In the genomic region with DNA sequence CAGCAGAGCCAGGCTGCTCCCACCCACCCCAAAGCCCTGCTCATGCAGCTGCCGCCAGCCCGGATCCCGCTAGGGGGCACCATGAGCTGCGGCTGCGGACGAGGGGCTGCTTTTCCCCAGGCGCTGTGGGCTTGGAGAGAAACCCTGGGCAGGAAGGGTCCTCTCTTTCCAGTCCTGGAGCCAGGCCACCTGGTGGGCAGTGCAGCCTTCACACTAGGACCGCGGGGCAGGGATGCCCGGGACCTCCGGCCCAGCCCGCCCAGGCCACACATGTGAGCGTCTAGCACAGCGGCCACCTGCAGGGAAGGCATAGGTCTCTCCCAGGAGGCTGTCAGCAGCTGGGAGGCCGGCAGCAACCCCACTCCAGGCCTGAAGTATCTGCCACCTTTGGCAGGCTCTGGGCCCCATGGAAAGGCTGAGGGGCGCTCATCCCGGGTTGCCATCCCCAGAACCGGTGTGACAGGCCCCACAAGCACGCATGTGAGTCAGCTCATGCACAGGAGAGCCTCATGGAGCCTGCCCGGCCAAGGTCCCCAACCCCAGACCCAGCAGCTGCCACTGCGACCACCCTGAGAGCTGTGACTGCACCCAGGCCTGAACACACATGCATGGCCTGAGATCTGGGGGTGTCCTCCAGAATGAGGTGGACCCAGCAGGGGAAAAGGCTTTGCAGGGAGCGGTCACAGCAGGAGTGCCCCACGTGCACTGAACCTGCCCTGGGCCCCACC, we compare ENCODE assay signal across 11 cellular contexts.
A peak's percentile ranks its signal among the peaks of the same experiment; 100 is the strongest.
DNase-seq lines count a peak whose midpoint lies in the region; ATAC-seq and TF ChIP-seq lines count a peak whose summit lies in the region.
"Had no signal": no experiment of that assay in that cellular context is flagged by ENCODE, and none has a peak within 500 bp of the region (broad histone marks: within the 10 kb centered on the region; RNA-seq: fewer than 3 reads in every experiment).

No MANE protein-coding gene starts in this region.

- intact Hi-C loops in CD4-positive, alpha-beta memory T cell (cut with micrococcal nuclease) = no loop called here

- DNase-seq in SHP77 (lab: John Stamatoyannopoulos, UW) (peak; percentile 26 to 54), SHP77 treated with DMSO at 0.1 percent for 48 hours (lab: John Stamatoyannopoulos, UW) (no peak), astrocyte of the spinal cord (ENCODE audit: low read depth, low spot score) (no peak), left lobe of liver (ENCODE audit: low spot score) (peak; percentile 42), tibial nerve (ENCODE audit: low spot score in 2 of 2) (no peak), GM19240 (ENCODE audit: insufficient read length, low spot score) (no peak), LoVo (ENCODE audit: low spot score) (no peak)
- no peak for DNase-seq in CD4-positive, alpha-beta memory T cell
- DNase-seq: activated T-cell treated with anti-CD3 and anti-CD28 coated beads, Interleukin-2, amount 50 U/mL, for 4 hours; immature natural killer cell; NCI-H748 treated with DMSO at 0.1 percent for 48 hours had no signal

- in situ Hi-C loops in astrocyte of the spinal cord (cut with HindIII; ENCODE audit: low sequenced_read_pairs) = no loop called here

- H3K4me1 Mint-ChIP-seq in CD4-positive, alpha-beta memory T cell = no peaks in the 10 kb centered on the region
- H3K4me1 Mint-ChIP-seq: immature natural killer cell had no signal

- no peaks in the 10 kb centered on the region for H3K27me3 ChIP-seq in tibial nerve
- H3K27me3 ChIP-seq in CD4-positive, alpha-beta memory T cell (ENCODE audit: insufficient read depth, low read length) = no peaks in the 10 kb centered on the region

- ATAC-seq in left lobe of liver = peak; percentile 42
- ATAC-seq: activated T-cell treated with anti-CD3 and anti-CD28 coated beads, Interleukin-2, amount 50 U/mL, for 4 hours had no signal

- H3K4me1 ChIP-seq in tibial nerve = peaks cover 0 to 5% (median 0%) of the 10 kb centered on the region in 4 donors
- H3K4me1 ChIP-seq in CD4-positive, alpha-beta memory T cell (ENCODE audit: insufficient read depth, low read length) = no peaks in the 10 kb centered on the region

- TF ChIP-seq EP300 in tibial nerve (IDR thresholded peaks at IDR 0.05) = no peak

- no peak overlapping the region for H3K27ac Mint-ChIP-seq in CD4-positive, alpha-beta memory T cell

- POLR2A ChIA-PET in CD4-positive, alpha-beta memory T cell (lab: Charles Lee; ENCODE audit: partially characterized antibody) = no interaction called here

- no peak overlapping the region for H3K4me3 Mint-ChIP-seq in CD4-positive, alpha-beta memory T cell
- H3K4me3 Mint-ChIP-seq: activated T-cell treated with anti-CD3 and anti-CD28 coated beads, Interleukin-2, amount 50 U/mL, for 4 hours; immature natural killer cell had no signal

- no peak for TF ChIP-seq POLR2A in tibial nerve (IDR thresholded peaks at IDR 0.05)

- CTCF ChIA-PET in CD4-positive, alpha-beta memory T cell (lab: Charles Lee; ENCODE audit: partially characterized antibody) = no interaction called here

- no peak overlapping the region for H3K27ac ChIP-seq in tibial nerve
- no peak overlapping the region for H3K27ac ChIP-seq in CD4-positive, alpha-beta memory T cell (ENCODE audit: low read depth, low read length)

- H3K36me3 Mint-ChIP-seq in CD4-positive, alpha-beta memory T cell = no peaks in the 10 kb centered on the region
- H3K36me3 Mint-ChIP-seq: immature natural killer cell had no signal

- no peaks in the 10 kb centered on the region for H3K36me3 ChIP-seq in tibial nerve
- H3K36me3 ChIP-seq in CD4-positive, alpha-beta memory T cell (ENCODE audit: insufficient read depth, low read length) = no peaks in the 10 kb centered on the region

- H3K9me3 ChIP-seq in tibial nerve = peaks cover 0 to 32% (median 0%) of the 10 kb centered on the region in 4 donors
- H3K9me3 ChIP-seq in CD4-positive, alpha-beta memory T cell (ENCODE audit: control insufficient read depth in 1 of 2, low read length in 2 of 2) = no peaks in the 10 kb centered on the region

- peaks cover 0 to 2% (median 0%) of the 10 kb centered on the region in 8 donors for H3K9me3 Mint-ChIP-seq in CD4-positive, alpha-beta memory T cell
- H3K9me3 Mint-ChIP-seq: activated T-cell treated with anti-CD3 and anti-CD28 coated beads, Interleukin-2, amount 50 U/mL, for 4 hours; immature natural killer cell had no signal

- TF ChIP-seq CTCF in astrocyte of the spinal cord (IDR thresholded peaks at IDR 0.05; ENCODE audit: low read depth, low read length) (peak; percentile 58), tibial nerve (IDR thresholded peaks at IDR 0.05) (peak in 4 of 5 experiments; percentile 20 to 51 (median 23))

- no peak overlapping the region for H3K4me3 ChIP-seq in astrocyte of the spinal cord (ENCODE audit: low read depth, low read length)
- H3K4me3 ChIP-seq in tibial nerve = no peak overlapping the region
- H3K4me3 ChIP-seq in CD4-positive, alpha-beta memory T cell (ENCODE audit: low read length in 2 of 2) = no peak overlapping the region

- peaks cover 2 to 3% of the 10 kb centered on the region in 2 donors for H3K27me3 Mint-ChIP-seq in CD4-positive, alpha-beta memory T cell

- 36 to 56% methylated on average over 16 to 18 of the region's 23 CpGs for WGBS in tibial nerve, 2 donors

Comparison
In these comparisons a context has a peak if more than half of its experiments do, and no peak if none do; other contexts are left out.
1. DNase-seq: peak in SHP77 (2 of 2) and left lobe of liver (single experiment); none in SHP77 treated with DMSO at 0.1 percent for 48 hours (single experiment), astrocyte of the spinal cord (single experiment), tibial nerve (0 of 2), CD4-positive, alpha-beta memory T cell (0 of 5), GM19240 (single experiment) and LoVo (single experiment).